1 cellular context compared by ENCODE assay signal in genomic region chr1:153922838-153923652, GRCh38.
TF ChIP-seq lines count a peak whose summit lies in the region.

TSS of gene GATAD2B (minus strand) at chr1:153922972. CDS start at chr1:153828347, 94,625 bp downstream.

TF ChIP-seq in K562, 482 proteins besides CTCF, POLR2A, EP300 and RAD21 (continued from another document and continues in another):
- TF ChIP-seq, protein P1, sequence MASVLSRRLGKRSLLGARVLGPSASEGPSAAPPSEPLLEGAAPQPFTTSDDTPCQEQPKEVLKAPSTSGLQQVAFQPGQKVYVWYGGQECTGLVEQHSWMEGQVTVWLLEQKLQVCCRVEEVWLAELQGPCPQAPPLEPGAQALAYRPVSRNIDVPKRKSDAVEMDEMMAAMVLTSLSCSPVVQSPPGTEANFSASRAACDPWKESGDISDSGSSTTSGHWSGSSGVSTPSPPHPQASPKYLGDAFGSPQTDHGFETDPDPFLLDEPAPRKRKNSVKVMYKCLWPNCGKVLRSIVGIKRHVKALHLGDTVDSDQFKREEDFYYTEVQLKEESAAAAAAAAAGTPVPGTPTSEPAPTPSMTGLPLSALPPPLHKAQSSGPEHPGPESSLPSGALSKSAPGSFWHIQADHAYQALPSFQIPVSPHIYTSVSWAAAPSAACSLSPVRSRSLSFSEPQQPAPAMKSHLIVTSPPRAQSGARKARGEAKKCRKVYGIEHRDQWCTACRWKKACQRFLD (CRISPR knock-in tag; IDR thresholded peaks at IDR 0.05): peak; percentile 38; the same call in 1 of the 2 replicates
- TF ChIP-seq DACH1 (IDR thresholded peaks at IDR 0.05; ENCODE audit: partially characterized antibody) (no peak), REST (CRISPR knock-in tag; IDR thresholded peaks at IDR 0.05; ENCODE audit: low read depth) (no peak), ZZZ3 (IDR thresholded peaks at IDR 0.05) (0 out of 2 replicates have a peak, but pooled peaks have one; percentile 20), POLR2B (IDR thresholded peaks at IDR 0.05; ENCODE audit: low read depth, partially characterized antibody) (peak; percentile 43), GABPA (tag; conservative IDR thresholded peaks at IDR 0.05; ENCODE audit: low read depth) (peak; percentile 48; the same call in 1 of the 2 replicates), PPARD (CRISPR knock-in tag; IDR thresholded peaks at IDR 0.05) (no peak), LEF1 (IDR thresholded peaks at IDR 0.05) (no peak), KLF16 (IDR thresholded peaks at IDR 0.05) (peak; percentile 44; the same call in 1 of the 2 replicates), E2F6 (IDR thresholded peaks at IDR 0.05; ENCODE audit: borderline replicate concordance in 1 of 2, extremely low read depth in 1 of 2, insufficient read depth in 1 of 2, insufficient read length in 1 of 2, low read depth in 1 of 2, low read length in 1 of 2, poor library complexity in 1 of 2, severe bottlenecking in 1 of 2) (peak; percentile 65 to 76), MTA2 (IDR thresholded peaks at IDR 0.05; ENCODE audit: low read depth) (peak; percentile 37; the same call in 1 of the 2 replicates), CHD7 (IDR thresholded peaks at IDR 0.05; ENCODE audit: low read depth, low read length) (no peak), NRF1 (conservative IDR thresholded peaks at IDR 0.05 in 1 of 2, IDR thresholded peaks at IDR 0.05 in 1 of 2) (peak; percentile 64 to 66; a peak in 3 of 4 replicates), KDM5B (IDR thresholded peaks at IDR 0.05; ENCODE audit: insufficient replicate concordance, low read depth, low read length) (peak; percentile 4), PHF20 (IDR thresholded peaks at IDR 0.05; ENCODE audit: partially characterized antibody) (peak; percentile 61)
- TF ChIP-seq, protein P2, sequence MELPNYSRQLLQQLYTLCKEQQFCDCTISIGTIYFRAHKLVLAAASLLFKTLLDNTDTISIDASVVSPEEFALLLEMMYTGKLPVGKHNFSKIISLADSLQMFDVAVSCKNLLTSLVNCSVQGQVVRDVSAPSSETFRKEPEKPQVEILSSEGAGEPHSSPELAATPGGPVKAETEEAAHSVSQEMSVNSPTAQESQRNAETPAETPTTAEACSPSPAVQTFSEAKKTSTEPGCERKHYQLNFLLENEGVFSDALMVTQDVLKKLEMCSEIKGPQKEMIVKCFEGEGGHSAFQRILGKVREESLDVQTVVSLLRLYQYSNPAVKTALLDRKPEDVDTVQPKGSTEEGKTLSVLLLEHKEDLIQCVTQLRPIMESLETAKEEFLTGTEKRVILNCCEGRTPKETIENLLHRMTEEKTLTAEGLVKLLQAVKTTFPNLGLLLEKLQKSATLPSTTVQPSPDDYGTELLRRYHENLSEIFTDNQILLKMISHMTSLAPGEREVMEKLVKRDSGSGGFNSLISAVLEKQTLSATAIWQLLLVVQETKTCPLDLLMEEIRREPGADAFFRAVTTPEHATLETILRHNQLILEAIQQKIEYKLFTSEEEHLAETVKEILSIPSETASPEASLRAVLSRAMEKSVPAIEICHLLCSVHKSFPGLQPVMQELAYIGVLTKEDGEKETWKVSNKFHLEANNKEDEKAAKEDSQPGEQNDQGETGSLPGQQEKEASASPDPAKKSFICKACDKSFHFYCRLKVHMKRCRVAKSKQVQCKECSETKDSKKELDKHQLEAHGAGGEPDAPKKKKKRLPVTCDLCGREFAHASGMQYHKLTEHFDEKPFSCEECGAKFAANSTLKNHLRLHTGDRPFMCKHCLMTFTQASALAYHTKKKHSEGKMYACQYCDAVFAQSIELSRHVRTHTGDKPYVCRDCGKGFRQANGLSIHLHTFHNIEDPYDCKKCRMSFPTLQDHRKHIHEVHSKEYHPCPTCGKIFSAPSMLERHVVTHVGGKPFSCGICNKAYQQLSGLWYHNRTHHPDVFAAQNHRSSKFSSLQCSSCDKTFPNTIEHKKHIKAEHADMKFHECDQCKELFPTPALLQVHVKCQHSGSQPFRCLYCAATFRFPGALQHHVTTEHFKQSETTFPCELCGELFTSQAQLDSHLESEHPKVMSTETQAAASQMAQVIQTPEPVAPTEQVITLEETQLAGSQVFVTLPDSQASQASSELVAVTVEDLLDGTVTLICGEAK (IDR thresholded peaks at IDR 0.05): peak; percentile 59
- TF ChIP-seq, protein P2 (CRISPR knock-in tag; IDR thresholded peaks at IDR 0.05): no peak
- TF ChIP-seq, protein P3, sequence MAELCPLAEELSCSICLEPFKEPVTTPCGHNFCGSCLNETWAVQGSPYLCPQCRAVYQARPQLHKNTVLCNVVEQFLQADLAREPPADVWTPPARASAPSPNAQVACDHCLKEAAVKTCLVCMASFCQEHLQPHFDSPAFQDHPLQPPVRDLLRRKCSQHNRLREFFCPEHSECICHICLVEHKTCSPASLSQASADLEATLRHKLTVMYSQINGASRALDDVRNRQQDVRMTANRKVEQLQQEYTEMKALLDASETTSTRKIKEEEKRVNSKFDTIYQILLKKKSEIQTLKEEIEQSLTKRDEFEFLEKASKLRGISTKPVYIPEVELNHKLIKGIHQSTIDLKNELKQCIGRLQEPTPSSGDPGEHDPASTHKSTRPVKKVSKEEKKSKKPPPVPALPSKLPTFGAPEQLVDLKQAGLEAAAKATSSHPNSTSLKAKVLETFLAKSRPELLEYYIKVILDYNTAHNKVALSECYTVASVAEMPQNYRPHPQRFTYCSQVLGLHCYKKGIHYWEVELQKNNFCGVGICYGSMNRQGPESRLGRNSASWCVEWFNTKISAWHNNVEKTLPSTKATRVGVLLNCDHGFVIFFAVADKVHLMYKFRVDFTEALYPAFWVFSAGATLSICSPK (IDR thresholded peaks at IDR 0.05; ENCODE audit: borderline replicate concordance): peak; percentile 98
- TF ChIP-seq, protein P4, sequence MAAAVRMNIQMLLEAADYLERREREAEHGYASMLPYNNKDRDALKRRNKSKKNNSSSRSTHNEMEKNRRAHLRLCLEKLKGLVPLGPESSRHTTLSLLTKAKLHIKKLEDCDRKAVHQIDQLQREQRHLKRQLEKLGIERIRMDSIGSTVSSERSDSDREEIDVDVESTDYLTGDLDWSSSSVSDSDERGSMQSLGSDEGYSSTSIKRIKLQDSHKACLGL (CRISPR knock-in tag; IDR thresholded peaks at IDR 0.05; ENCODE audit: borderline replicate concordance, poor library complexity, severe bottlenecking): no peak
